ENCODE assay signal across 1 cellular context in the genomic region with DNA sequence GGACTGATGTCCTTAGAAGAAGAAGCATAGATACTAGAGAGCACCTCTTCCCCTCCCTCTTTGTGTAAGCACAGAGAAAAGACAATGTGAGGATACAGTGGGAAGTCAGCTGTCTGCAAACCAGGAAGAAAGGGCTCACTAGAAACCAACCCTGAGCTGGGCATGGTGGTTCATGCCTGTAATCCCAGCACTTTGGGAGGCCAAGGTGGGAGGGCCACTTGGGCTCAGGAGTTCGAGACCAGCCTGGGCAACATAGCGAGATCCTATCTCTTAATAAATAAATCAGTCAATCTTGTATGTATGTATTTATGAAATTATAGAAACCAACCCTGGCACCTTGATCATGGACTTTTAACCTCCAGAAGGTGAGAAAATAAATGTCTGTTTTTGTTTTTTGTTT.
TF ChIP-seq lines count a peak whose summit lies in the region.

No MANE protein-coding gene starts in this region.

TF ChIP-seq in HepG2, 621 proteins besides CTCF, POLR2A, EP300 and RAD21 (continued from another document):
- no peak for TF ChIP-seq ZNF562 (CRISPR knock-in tag; IDR thresholded peaks at IDR 0.05; ENCODE audit: borderline replicate concordance)
- TF ChIP-seq NPAS2 (CRISPR knock-in tag; IDR thresholded peaks at IDR 0.05; ENCODE audit: borderline replicate concordance) = no peak
- TF ChIP-seq, protein P1, sequence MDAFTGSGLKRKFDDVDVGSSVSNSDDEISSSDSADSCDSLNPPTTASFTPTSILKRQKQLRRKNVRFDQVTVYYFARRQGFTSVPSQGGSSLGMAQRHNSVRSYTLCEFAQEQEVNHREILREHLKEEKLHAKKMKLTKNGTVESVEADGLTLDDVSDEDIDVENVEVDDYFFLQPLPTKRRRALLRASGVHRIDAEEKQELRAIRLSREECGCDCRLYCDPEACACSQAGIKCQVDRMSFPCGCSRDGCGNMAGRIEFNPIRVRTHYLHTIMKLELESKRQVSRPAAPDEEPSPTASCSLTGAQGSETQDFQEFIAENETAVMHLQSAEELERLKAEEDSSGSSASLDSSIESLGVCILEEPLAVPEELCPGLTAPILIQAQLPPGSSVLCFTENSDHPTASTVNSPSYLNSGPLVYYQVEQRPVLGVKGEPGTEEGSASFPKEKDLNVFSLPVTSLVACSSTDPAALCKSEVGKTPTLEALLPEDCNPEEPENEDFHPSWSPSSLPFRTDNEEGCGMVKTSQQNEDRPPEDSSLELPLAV (CRISPR knock-in tag; conservative IDR thresholded peaks at IDR 0.05; ENCODE audit: low read depth) = no peak
- TF ChIP-seq CBX5 (CRISPR knock-in tag; IDR thresholded peaks at IDR 0.05; ENCODE audit: borderline replicate concordance) = no peak
- no peak for TF ChIP-seq ZNF232 (CRISPR knock-in tag; IDR thresholded peaks at IDR 0.05; ENCODE audit: borderline replicate concordance)
- TF ChIP-seq, protein P2, sequence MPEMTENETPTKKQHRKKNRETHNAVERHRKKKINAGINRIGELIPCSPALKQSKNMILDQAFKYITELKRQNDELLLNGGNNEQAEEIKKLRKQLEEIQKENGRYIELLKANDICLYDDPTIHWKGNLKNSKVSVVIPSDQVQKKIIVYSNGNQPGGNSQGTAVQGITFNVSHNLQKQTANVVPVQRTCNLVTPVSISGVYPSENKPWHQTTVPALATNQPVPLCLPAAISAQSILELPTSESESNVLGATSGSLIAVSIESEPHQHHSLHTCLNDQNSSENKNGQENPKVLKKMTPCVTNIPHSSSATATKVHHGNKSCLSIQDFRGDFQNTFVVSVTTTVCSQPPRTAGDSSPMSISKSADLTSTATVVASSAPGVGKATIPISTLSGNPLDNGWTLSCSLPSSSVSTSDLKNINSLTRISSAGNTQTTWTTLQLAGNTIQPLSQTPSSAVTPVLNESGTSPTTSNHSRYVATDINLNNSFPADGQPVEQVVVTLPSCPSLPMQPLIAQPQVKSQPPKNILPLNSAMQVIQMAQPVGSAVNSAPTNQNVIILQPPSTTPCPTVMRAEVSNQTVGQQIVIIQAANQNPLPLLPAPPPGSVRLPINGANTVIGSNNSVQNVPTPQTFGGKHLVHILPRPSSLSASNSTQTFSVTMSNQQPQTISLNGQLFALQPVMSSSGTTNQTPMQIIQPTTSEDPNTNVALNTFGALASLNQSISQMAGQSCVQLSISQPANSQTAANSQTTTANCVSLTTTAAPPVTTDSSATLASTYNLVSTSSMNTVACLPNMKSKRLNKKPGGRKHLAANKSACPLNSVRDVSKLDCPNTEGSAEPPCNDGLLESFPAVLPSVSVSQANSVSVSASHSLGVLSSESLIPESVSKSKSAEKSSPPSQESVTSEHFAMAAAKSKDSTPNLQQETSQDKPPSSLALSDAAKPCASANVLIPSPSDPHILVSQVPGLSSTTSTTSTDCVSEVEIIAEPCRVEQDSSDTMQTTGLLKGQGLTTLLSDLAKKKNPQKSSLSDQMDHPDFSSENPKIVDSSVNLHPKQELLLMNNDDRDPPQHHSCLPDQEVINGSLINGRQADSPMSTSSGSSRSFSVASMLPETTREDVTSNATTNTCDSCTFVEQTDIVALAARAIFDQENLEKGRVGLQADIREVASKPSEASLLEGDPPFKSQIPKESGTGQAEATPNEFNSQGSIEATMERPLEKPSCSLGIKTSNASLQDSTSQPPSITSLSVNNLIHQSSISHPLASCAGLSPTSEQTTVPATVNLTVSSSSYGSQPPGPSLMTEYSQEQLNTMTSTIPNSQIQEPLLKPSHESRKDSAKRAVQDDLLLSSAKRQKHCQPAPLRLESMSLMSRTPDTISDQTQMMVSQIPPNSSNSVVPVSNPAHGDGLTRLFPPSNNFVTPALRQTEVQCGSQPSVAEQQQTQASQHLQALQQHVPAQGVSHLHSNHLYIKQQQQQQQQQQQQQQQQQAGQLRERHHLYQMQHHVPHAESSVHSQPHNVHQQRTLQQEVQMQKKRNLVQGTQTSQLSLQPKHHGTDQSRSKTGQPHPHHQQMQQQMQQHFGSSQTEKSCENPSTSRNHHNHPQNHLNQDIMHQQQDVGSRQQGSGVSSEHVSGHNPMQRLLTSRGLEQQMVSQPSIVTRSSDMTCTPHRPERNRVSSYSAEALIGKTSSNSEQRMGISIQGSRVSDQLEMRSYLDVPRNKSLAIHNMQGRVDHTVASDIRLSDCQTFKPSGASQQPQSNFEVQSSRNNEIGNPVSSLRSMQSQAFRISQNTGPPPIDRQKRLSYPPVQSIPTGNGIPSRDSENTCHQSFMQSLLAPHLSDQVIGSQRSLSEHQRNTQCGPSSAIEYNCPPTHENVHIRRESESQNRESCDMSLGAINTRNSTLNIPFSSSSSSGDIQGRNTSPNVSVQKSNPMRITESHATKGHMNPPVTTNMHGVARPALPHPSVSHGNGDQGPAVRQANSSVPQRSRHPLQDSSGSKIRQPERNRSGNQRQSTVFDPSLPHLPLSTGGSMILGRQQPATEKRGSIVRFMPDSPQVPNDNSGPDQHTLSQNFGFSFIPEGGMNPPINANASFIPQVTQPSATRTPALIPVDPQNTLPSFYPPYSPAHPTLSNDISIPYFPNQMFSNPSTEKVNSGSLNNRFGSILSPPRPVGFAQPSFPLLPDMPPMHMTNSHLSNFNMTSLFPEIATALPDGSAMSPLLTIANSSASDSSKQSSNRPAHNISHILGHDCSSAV (CRISPR knock-in tag; IDR thresholded peaks at IDR 0.05; ENCODE audit: borderline replicate concordance) = no peak
- no peak for TF ChIP-seq ATF7 (IDR thresholded peaks at IDR 0.05)
- TF ChIP-seq ATF7 (CRISPR knock-in tag; IDR thresholded peaks at IDR 0.05) = no peak
- no peak for TF ChIP-seq ZNF234 (CRISPR knock-in tag; conservative IDR thresholded peaks at IDR 0.05)
- TF ChIP-seq, protein P3, sequence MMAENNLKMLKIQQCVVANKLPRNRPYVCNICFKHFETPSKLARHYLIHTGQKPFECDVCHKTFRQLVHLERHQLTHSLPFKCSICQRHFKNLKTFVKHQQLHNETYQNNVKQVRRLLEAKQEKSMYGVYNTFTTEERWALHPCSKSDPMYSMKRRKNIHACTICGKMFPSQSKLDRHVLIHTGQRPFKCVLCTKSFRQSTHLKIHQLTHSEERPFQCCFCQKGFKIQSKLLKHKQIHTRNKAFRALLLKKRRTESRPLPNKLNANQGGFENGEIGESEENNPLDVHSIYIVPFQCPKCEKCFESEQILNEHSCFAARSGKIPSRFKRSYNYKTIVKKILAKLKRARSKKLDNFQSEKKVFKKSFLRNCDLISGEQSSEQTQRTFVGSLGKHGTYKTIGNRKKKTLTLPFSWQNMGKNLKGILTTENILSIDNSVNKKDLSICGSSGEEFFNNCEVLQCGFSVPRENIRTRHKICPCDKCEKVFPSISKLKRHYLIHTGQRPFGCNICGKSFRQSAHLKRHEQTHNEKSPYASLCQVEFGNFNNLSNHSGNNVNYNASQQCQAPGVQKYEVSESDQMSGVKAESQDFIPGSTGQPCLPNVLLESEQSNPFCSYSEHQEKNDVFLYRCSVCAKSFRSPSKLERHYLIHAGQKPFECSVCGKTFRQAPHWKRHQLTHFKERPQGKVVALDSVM (CRISPR knock-in tag; IDR thresholded peaks at IDR 0.05) = no peak
- TF ChIP-seq ZNF607 (CRISPR knock-in tag; IDR thresholded peaks at IDR 0.05; ENCODE audit: borderline replicate concordance) = 0 out of 2 replicates have a peak, but pooled peaks have one; percentile 29
- TF ChIP-seq ZNF724P (CRISPR knock-in tag; IDR thresholded peaks at IDR 0.05; ENCODE audit: borderline replicate concordance) = no peak
